In the genomic region with DNA sequence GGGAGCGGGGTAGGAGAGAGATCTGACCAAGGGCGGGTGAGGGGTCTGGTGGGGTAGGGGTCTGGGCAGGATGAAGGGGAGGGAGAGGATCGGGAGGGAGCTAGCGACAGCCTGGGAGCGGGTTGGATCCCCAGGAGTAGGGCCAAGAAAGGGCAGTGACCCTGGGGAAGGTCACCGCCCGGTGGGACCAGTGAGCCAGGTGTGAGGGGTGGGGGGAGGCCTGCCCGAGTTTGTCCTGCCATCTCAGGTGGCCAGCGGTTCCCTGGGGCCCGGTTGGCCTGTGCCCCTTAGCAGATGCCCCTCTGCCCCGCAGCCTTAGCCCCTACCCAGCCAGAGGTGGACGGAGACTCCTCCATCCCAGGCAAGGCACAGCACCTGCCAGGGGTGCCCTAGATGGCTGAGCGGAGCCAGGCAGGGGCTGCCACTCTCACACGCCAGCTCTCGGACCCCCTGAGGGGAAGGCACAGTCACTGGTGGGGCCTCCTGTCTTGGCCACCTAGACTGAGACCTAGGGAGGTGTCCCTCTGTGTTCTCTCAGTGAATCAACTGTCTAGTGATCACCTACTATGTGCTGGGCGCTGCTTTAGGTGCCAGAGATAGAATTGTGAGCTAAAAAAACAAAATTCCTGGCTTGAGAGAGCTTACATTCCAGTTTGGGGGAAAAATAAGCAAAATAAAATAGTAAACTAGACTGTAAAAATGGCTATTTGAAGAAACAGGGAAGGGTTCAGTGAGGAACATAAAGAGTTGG, we compare ENCODE assay signal across 8 cellular contexts. TPM values are rescaled to one million over a fixed set of nuclear protein-coding genes. Genes with fewer than 3 reads are reported as not detected.
A peak's percentile ranks its signal among the peaks of the same experiment; 100 is the strongest.
DNase-seq lines count a peak whose midpoint lies in the region; ATAC-seq and TF ChIP-seq lines count a peak whose summit lies in the region.
"Had no signal": no experiment of that assay in that cellular context is flagged by ENCODE, and none has a peak within 500 bp of the region (broad histone marks: within the 10 kb centered on the region; RNA-seq: fewer than 3 reads in every experiment).

No MANE protein-coding gene starts in this region.

- H3K4me1 ChIP-seq in HEK293 (ENCODE audit: control insufficient read depth, insufficient read depth, low read length) (peaks cover 9% of the 10 kb centered on the region), iPS DF 6.9 (ENCODE audit: control insufficient read depth, insufficient read depth, low read length) (no peaks in the 10 kb centered on the region; the same call in 1 of the 2 replicates)

- H3K36me3 ChIP-seq in HEK293 (ENCODE audit: control insufficient read depth in 2 of 2, insufficient read depth in 1 of 2, low read length in 2 of 2), result no peaks in the 10 kb centered on the region
- no peaks in the 10 kb centered on the region for H3K36me3 ChIP-seq in iPS DF 6.9 (ENCODE audit: control insufficient read depth, insufficient read depth, low read length)

- peaks cover 6% of the 10 kb centered on the region for H3K4me1 Mint-ChIP-seq in activated T-helper 17 cell treated with anti-CD3 and anti-CD28 coated beads, Interleukin-2, amount 50 U/mL, for 72 hours

- no peak for ATAC-seq in activated T-helper 17 cell treated with anti-CD3 and anti-CD28 coated beads, Interleukin-2, amount 50 U/mL, for 72 hours (replicated peaks)

- H3K9me3 ChIP-seq in HEK293 (ENCODE audit: control insufficient read depth, insufficient read depth, low read depth, low read length), result no peaks in the 10 kb centered on the region
- H3K9me3 ChIP-seq in iPS DF 6.9 (ENCODE audit: control insufficient read depth, insufficient read depth, low read length), result no peaks in the 10 kb centered on the region

- no peak overlapping the region for H3K27ac Mint-ChIP-seq in activated T-helper 17 cell treated with anti-CD3 and anti-CD28 coated beads, Interleukin-2, amount 50 U/mL, for 72 hours

- no peak overlapping the region; the same call in 1 of the 2 replicates for H3K4me3 ChIP-seq in HEK293 (ENCODE audit: low read depth, low read length)
- peak overlapping the region; percentile 19; the same call in 1 of the 2 replicates for H3K4me3 ChIP-seq in iPS DF 6.9 (ENCODE audit: low read length)
- peak overlapping the region; percentile 20 for H3K4me3 ChIP-seq in skeletal muscle cell (ENCODE audit: low read depth, low read length)

- no peaks in the 10 kb centered on the region for H3K9me3 Mint-ChIP-seq in activated T-helper 17 cell treated with anti-CD3 and anti-CD28 coated beads, Interleukin-2, amount 50 U/mL, for 72 hours

- peaks cover 3% of the 10 kb centered on the region for H3K27me3 Mint-ChIP-seq in activated T-helper 17 cell treated with anti-CD3 and anti-CD28 coated beads, Interleukin-2, amount 50 U/mL, for 72 hours

- no peaks in the 10 kb centered on the region for H3K27me3 ChIP-seq in iPS DF 6.9 (ENCODE audit: control insufficient read depth, insufficient read depth, low read length)

- no CpG with 5 or more reads among the region's 16 CpGs for WGBS in iPS DF 6.9 (ENCODE audit: insufficient coverage, insufficient read length)

- CTCF ChIA-PET in HEK293 (lab: Yijun Ruan, JAX), result interaction anchor here (0.7 to 1.6 kb wide), 4 partner anchors 9 to 57 kb away, joined by 3 to 9 read pairs (median 4); no protein-coding TSS in a partner anchor

- POLR2A ChIA-PET in HEK293 (lab: Yijun Ruan, JAX), result no interaction called here

- H3K27ac ChIP-seq in HEK293 (ENCODE audit: extremely low read depth, low read depth, low read length) (no peak overlapping the region; the same call in 1 of the 2 replicates), iPS DF 6.9 (ENCODE audit: low read length) (no peak overlapping the region)
- H3K27ac ChIP-seq: epithelial cell of prostate had no signal

- DNase-seq in iPS DF 6.9 (ENCODE audit: low read depth, low spot score), result no peak
- no peak for DNase-seq in skeletal muscle cell (ENCODE audit: low read depth)
- no peak for DNase-seq in SK-N-DZ (ENCODE audit: low spot score)
- no peak for DNase-seq in central memory CD4-positive, alpha-beta T cell
- DNase-seq in effector CD8-positive, alpha-beta T cell (lab: John Stamatoyannopoulos, UW), result no peak

- TF ChIP-seq CTCF in HEK293 (tag by site-specific recombination; IDR thresholded peaks at IDR 0.05), result no peak

- no peaks in the 10 kb centered on the region for H3K36me3 Mint-ChIP-seq in activated T-helper 17 cell treated with anti-CD3 and anti-CD28 coated beads, Interleukin-2, amount 50 U/mL, for 72 hours (ENCODE audit: low read depth)

- peak overlapping the region; percentile 58 for H3K4me3 Mint-ChIP-seq in activated T-helper 17 cell treated with anti-CD3 and anti-CD28 coated beads, Interleukin-2, amount 50 U/mL, for 72 hours

TF ChIP-seq in HEK293, 187 proteins besides CTCF, POLR2A, EP300 and RAD21:
- TF ChIP-seq ZNF302 (tag by site-specific recombination; IDR thresholded peaks at IDR 0.05; ENCODE audit: low read depth), result no peak
- peak; percentile 71; the same call in 1 of the 2 replicates for TF ChIP-seq BCL11A (tag by site-specific recombination; IDR thresholded peaks at IDR 0.05; ENCODE audit: low read depth)
- peak; percentile 87 for TF ChIP-seq BCL11B (tag by site-specific recombination; IDR thresholded peaks at IDR 0.05; ENCODE audit: low read depth)
- TF ChIP-seq, protein P1, sequence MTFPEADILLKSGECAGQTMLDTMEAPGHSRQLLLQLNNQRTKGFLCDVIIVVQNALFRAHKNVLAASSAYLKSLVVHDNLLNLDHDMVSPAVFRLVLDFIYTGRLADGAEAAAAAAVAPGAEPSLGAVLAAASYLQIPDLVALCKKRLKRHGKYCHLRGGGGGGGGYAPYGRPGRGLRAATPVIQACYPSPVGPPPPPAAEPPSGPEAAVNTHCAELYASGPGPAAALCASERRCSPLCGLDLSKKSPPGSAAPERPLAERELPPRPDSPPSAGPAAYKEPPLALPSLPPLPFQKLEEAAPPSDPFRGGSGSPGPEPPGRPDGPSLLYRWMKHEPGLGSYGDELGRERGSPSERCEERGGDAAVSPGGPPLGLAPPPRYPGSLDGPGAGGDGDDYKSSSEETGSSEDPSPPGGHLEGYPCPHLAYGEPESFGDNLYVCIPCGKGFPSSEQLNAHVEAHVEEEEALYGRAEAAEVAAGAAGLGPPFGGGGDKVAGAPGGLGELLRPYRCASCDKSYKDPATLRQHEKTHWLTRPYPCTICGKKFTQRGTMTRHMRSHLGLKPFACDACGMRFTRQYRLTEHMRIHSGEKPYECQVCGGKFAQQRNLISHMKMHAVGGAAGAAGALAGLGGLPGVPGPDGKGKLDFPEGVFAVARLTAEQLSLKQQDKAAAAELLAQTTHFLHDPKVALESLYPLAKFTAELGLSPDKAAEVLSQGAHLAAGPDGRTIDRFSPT (tag by site-specific recombination; IDR thresholded peaks at IDR 0.05), result peak; percentile 61
- peak; percentile 57 for TF ChIP-seq GLIS2 (tag by site-specific recombination; IDR thresholded peaks at IDR 0.05)
- TF ChIP-seq YY1 (tag by site-specific recombination; IDR thresholded peaks at IDR 0.05), result no peak
- peak; percentile 44; the same call in 1 of the 2 replicates for TF ChIP-seq ZIC2 (tag by site-specific recombination; IDR thresholded peaks at IDR 0.05)
- peak; percentile 37; the same call in 1 of the 2 replicates for TF ChIP-seq ZBTB48 (tag by site-specific recombination; IDR thresholded peaks at IDR 0.05)
- no peak for TF ChIP-seq ZNF558 (tag by site-specific recombination; IDR thresholded peaks at IDR 0.05)

RNA-seq across cellular contexts. Expression of gene TTC7B, which starts 0.6 kb away (rescaled TPM):
- total RNA-seq in activated T-helper 17 cell treated with anti-CD3 and anti-CD28 coated beads, Interleukin-2, amount 50 U/mL, for 72 hours, result 10 to 100 TPM in 1 of 2 donors, 1 to 10 TPM in 1; 5.2 to 10.2 TPM
- polyA plus RNA-seq in SK-N-DZ (2014; cell fraction: cytosol; rRNA removed), result 10.7 and 12.4 TPM in 2 replicates
- polyA plus RNA-seq in SK-N-DZ (2014; cell fraction: nucleus; rRNA removed), result 11.1 and 20.1 TPM in 2 replicates
